ENCODE assay signal across 19 cellular contexts in the genomic region with DNA sequence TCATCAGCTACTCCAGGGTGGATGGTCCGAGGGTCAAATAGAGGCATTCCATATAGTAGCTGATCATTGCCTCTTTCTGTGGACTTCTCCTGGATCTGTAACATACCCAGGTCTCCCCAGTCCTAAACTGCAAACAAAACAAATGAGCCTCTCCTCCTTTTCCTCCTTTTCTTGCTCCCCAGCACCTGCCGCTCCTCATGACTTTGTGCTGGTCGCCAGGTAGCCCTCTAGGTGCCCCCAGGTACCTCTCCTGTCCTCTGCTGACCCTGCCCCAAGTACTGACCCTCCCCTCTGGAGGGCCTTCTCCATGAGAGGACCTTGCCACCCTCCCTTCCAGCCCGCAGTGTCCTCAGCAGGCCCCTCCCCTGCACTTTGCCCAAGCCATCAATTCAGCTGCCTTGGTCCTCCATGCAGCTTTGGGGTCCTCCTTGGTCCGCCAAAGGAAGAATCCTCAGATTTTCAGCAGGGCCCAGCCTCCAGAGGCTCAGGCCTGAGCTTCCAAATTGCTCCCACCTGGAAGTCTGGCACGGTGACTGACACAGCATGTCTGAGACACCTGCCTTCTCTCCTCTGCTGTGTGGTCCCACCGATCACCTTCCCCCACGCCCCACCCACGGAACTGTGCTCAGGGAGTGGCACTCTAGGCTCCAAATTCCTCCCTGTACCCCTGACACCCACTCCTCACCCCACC.
DNase-seq lines count a peak whose midpoint lies in the region; ATAC-seq, FAIRE-seq and TF ChIP-seq lines count a peak whose summit lies in the region.
"Had no signal": no experiment of that assay in that cellular context is flagged by ENCODE, and none has a peak within 500 bp of the region (broad histone marks: within the 10 kb centered on the region; RNA-seq: fewer than 3 reads in every experiment).

No MANE protein-coding gene starts in this region.

- TF ChIP-seq RAD21 in HepG2 (CRISPR knock-in tag; IDR thresholded peaks at IDR 0.05) = no peak

- no peak for TF ChIP-seq POLR2A in right lobe of liver (IDR thresholded peaks at IDR 0.05)
- no peak for TF ChIP-seq POLR2A in HepG2 (IDR thresholded peaks at IDR 0.05; ENCODE audit: insufficient read depth in 1 of 2, low read depth in 2 of 2, low read length in 2 of 2)
- no peak for TF ChIP-seq POLR2A in esophagus muscularis mucosa (IDR thresholded peaks at IDR 0.05; ENCODE audit: low read depth)
- TF ChIP-seq POLR2A in breast epithelium (IDR thresholded peaks at IDR 0.05) = no peak

- 61% methylated on average over 5 of the region's 9 CpGs for WGBS in right lobe of liver (ENCODE audit: insufficient coverage, low coverage, low lambda C conversion rate, missing lambda C conversion rate)
- 36% methylated on average over 8 of the region's 9 CpGs for WGBS in HepG2 (ENCODE audit: low lambda C conversion rate)
- WGBS in esophagus muscularis mucosa = 93% methylated on average over 6 of the region's 9 CpGs

- TF ChIP-seq EP300 in HepG2 (IDR thresholded peaks at IDR 0.05; ENCODE audit: low read depth in 2 of 2, low read length in 2 of 2) = no peak
- no peak for TF ChIP-seq EP300 in HepG2 (CRISPR knock-in tag; IDR thresholded peaks at IDR 0.05; ENCODE audit: borderline replicate concordance)
- TF ChIP-seq EP300 in esophagus muscularis mucosa (IDR thresholded peaks at IDR 0.05) = no peak

- H3K9me3 ChIP-seq in right lobe of liver = no peaks in the 10 kb centered on the region
- peaks cover 6% of the 10 kb centered on the region; the same call in 1 of the 2 replicates for H3K9me3 ChIP-seq in HepG2 (ENCODE audit: low read length)
- no peaks in the 10 kb centered on the region for H3K9me3 ChIP-seq in esophagus muscularis mucosa
- peaks cover 0 to 13% of the 10 kb centered on the region in 2 donors for H3K9me3 ChIP-seq in breast epithelium
- H3K9me3 ChIP-seq: neutrophil had no signal

- H3K9ac ChIP-seq in HepG2 (ENCODE audit: insufficient read depth, low read depth, low read length) = no peak overlapping the region

- ATAC-seq in right lobe of liver (no peak), HepG2 (no peak), GM21717 (IDR thresholded peaks at IDR 0.05; ENCODE audit: unreplicated experiment) (no peak)
- ATAC-seq: Right ventricle myocardium inferior had no signal

- no peaks in the 10 kb centered on the region for H3K36me3 ChIP-seq in right lobe of liver
- H3K36me3 ChIP-seq in HepG2 (replicated peaks in 1 of 2; ENCODE audit: control insufficient read depth in 1 of 2, insufficient read depth in 2 of 2, low read length in 2 of 2) = no peaks in the 10 kb centered on the region
- H3K36me3 ChIP-seq in esophagus muscularis mucosa = peaks cover 0 to 38% (median 14%) of the 10 kb centered on the region in 4 donors
- no peaks in the 10 kb centered on the region for H3K36me3 ChIP-seq in breast epithelium
- H3K36me3 ChIP-seq: cardiac muscle cell had no signal

- no peaks in the 10 kb centered on the region for H3K4me1 ChIP-seq in right lobe of liver
- H3K4me1 ChIP-seq in HepG2 (ENCODE audit: insufficient read depth, low read length) = peaks cover 35% of the 10 kb centered on the region
- H3K4me1 ChIP-seq in esophagus muscularis mucosa = peaks cover 0 to 3% (median 0%) of the 10 kb centered on the region in 4 donors
- H3K4me1 ChIP-seq in breast epithelium = no peaks in the 10 kb centered on the region

- DNase-seq in right lobe of liver = peak in 2 of 3 donors; percentile 28 to 30
- DNase-seq in HepG2 (ENCODE audit: low spot score) = no peak
- peak; percentile 62 for DNase-seq in esophagus muscularis mucosa (ENCODE audit: extremely low spot score)
- DNase-seq in posterior vena cava (ENCODE audit: low spot score) = peak; percentile 68
- no peak for DNase-seq in breast epithelium (ENCODE audit: low spot score in 2 of 2)
- DNase-seq in activated CD4-positive, alpha-beta T cell treated with anti-CD3 and anti-CD28 coated beads, Interleukin-2, amount 50 U/mL, for 4 hours = no peak
- no peak for DNase-seq in NCI-H510A (lab: John Stamatoyannopoulos, UW)
- DNase-seq: activated CD4-positive, alpha-beta T cell treated with anti-CD3 and anti-CD28 coated beads for 1 hour; activated naive CD4-positive, alpha-beta T cell; amniotic stem cell; CD4-positive, CD25-positive, alpha-beta regulatory T cell; NCI-H1694; substantia nigra; SW 1271 had no signal

- H3K4me3 ChIP-seq in right lobe of liver = no peak overlapping the region
- no peak overlapping the region for H3K4me3 ChIP-seq in HepG2 (replicated peaks in 1 of 3; ENCODE audit: insufficient read depth in 1 of 3, low read depth in 2 of 3, low read length in 3 of 3)
- no peak overlapping the region for H3K4me3 ChIP-seq in esophagus muscularis mucosa
- H3K4me3 ChIP-seq in breast epithelium = no peak overlapping the region
- H3K4me3 ChIP-seq: cardiac muscle cell had no signal

- H3K27ac ChIP-seq in right lobe of liver (no peak overlapping the region), HepG2 (ENCODE audit: extremely low read length, insufficient read depth, low read length) (no peak overlapping the region), esophagus muscularis mucosa (replicated peaks in 1 of 4) (no peak overlapping the region), breast epithelium (no peak overlapping the region)
- H3K27ac ChIP-seq: cardiac muscle cell, neutrophil had no signal

- H3K79me2 ChIP-seq in HepG2 (ENCODE audit: insufficient read depth, low read length) = no peaks in the 10 kb centered on the region

- no peak for FAIRE-seq in HepG2 (lab: Jason Lieb, UNC)
- FAIRE-seq: GM18507 had no signal

- intact Hi-C loops in right lobe of liver (cut with DNase I) (no loop called here), HepG2 (cut with micrococcal nuclease; ENCODE audit: unreplicated experiment) (no loop called here), esophagus muscularis mucosa (cut with DNase I) (no loop called here), posterior vena cava (cut with DNase I) (loop anchor here in 1 of 2 donors (5.0 kb wide), 1 partner anchor 1608 kb away; no protein-coding TSS in a partner anchor), breast epithelium (cut with DNase I; ENCODE audit: low total_unique reads) (no loop called here)

- BruUV-seq in HepG2 (replicated peaks; lab: Mats Ljungman, UMichigan) = no TSS peak

- H4K20me1 ChIP-seq in HepG2 (ENCODE audit: insufficient read depth, low read length) = no peaks in the 10 kb centered on the region

- no peak overlapping the region for H2AFZ ChIP-seq in HepG2 (ENCODE audit: low read length)

- H3K27me3 ChIP-seq in right lobe of liver (no peaks in the 10 kb centered on the region), HepG2 (ENCODE audit: control insufficient read depth in 1 of 2, insufficient read depth in 2 of 2, low read length in 2 of 2) (peaks cover 8 to 58% of the 10 kb centered on the region in 2 experiments), esophagus muscularis mucosa (no peaks in the 10 kb centered on the region), breast epithelium (no peaks in the 10 kb centered on the region)
- H3K27me3 ChIP-seq: cardiac muscle cell, neutrophil had no signal

- no peak overlapping the region for H3K4me2 ChIP-seq in HepG2 (ENCODE audit: low read depth, low read length)

- POLR2A ChIA-PET in HepG2 (lab: Yijun Ruan, JAX) = no interaction called here

- in situ Hi-C loops in HepG2 (cut with HindIII; ENCODE audit: extremely low pct_ligation_motif_present, low pct_unique_long_range_greater_than_20kb) = no loop called here

- TF ChIP-seq CTCF in right lobe of liver (IDR thresholded peaks at IDR 0.05) (no peak), HepG2 (CRISPR knock-in tag; IDR thresholded peaks at IDR 0.05) (no peak), esophagus muscularis mucosa (IDR thresholded peaks at IDR 0.05) (no peak), breast epithelium (IDR thresholded peaks at IDR 0.05) (no peak)

- CTCF ChIA-PET in HepG2 (lab: Yijun Ruan, JAX; ENCODE audit: low intra/inter-chr PET ratio, low total read pairs) = no interaction called here

TF ChIP-seq in HepG2, 621 proteins besides CTCF, POLR2A, EP300 and RAD21 (continues in another document):
- TF ChIP-seq DNMT3B (CRISPR knock-in tag; conservative IDR thresholded peaks at IDR 0.05) (no peak), ZNF737 (CRISPR knock-in tag; IDR thresholded peaks at IDR 0.05; ENCODE audit: borderline replicate concordance) (no peak), ZBTB1 (CRISPR knock-in tag; IDR thresholded peaks at IDR 0.05; ENCODE audit: borderline replicate concordance) (no peak), DPF2 (CRISPR knock-in tag; IDR thresholded peaks at IDR 0.05; ENCODE audit: borderline replicate concordance, low read depth) (no peak), GLI4 (CRISPR knock-in tag; IDR thresholded peaks at IDR 0.05; ENCODE audit: borderline replicate concordance) (no peak), NR1H2 (CRISPR knock-in tag; IDR thresholded peaks at IDR 0.05; ENCODE audit: borderline replicate concordance, low read depth) (no peak)
- TF ChIP-seq, protein P1, sequence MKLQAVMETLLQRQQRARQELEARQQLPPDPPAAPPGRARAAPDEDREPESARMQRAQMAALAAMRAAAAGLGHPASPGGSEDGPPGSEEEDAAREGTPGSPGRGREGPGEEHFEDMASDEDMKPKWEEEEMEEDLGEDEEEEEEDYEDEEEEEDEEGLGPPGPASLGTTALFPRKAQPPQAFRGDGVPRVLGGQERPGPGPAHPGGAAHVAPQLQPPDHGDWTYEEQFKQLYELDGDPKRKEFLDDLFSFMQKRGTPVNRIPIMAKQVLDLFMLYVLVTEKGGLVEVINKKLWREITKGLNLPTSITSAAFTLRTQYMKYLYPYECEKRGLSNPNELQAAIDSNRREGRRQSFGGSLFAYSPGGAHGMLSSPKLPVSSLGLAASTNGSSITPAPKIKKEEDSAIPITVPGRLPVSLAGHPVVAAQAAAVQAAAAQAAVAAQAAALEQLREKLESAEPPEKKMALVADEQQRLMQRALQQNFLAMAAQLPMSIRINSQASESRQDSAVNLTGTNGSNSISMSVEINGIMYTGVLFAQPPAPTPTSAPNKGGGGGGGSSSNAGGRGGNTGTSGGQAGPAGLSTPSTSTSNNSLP (IDR thresholded peaks at IDR 0.05; ENCODE audit: low read depth, low read length) = no peak

Comparison
In these comparisons a context has a peak if more than half of its experiments do, and no peak if none do; other contexts are left out.
1. DNase-seq: peak in right lobe of liver (2 of 3), esophagus muscularis mucosa (single experiment) and posterior vena cava (single experiment); none in HepG2 (single experiment), breast epithelium (0 of 2), activated CD4-positive, alpha-beta T cell treated with anti-CD3 and anti-CD28 coated beads, Interleukin-2, amount 50 U/mL, for 4 hours (0 of 2) and NCI-H510A (single experiment).